Comparison of ENCODE assay signal across 15 cellular contexts in genomic region chr4:177403746-177404145, GRCh38.
"Had no signal": no experiment of that assay in that cellular context is flagged by ENCODE, and none has a peak within 500 bp of the region (broad histone marks: within the 10 kb centered on the region; RNA-seq: fewer than 3 reads in every experiment).

No MANE protein-coding gene starts in this region.

- H3K4me3 Mint-ChIP-seq: activated naive CD4-positive, alpha-beta T cell treated with anti-CD3 and anti-CD28 coated beads, Interleukin-2, amount 10 ng/mL, durations not matched to agents 7 days and 5 days; activated T-helper 17 cell treated with anti-CD3 and anti-CD28 coated beads, Interleukin-2, amount 50 U/mL, for 72 hours; memory B cell; natural killer cell had no signal

- H3K27ac Mint-ChIP-seq: activated naive CD4-positive, alpha-beta T cell treated with anti-CD3 and anti-CD28 coated beads, Interleukin-2, amount 10 ng/mL, durations not matched to agents 7 days and 5 days; activated T-helper 17 cell treated with anti-CD3 and anti-CD28 coated beads, Interleukin-2, amount 50 U/mL, for 72 hours; memory B cell had no signal

- H3K9me3 Mint-ChIP-seq: activated T-helper 17 cell treated with anti-CD3 and anti-CD28 coated beads, Interleukin-2, amount 50 U/mL, for 72 hours; memory B cell; natural killer cell had no signal

- H3K27ac ChIP-seq: dorsolateral prefrontal cortex, prostate gland, right lobe of liver had no signal

- H3K36me3 ChIP-seq: prostate gland, right lobe of liver had no signal

- H3K27me3 ChIP-seq: dorsolateral prefrontal cortex, right lobe of liver had no signal

- H3K36me3 Mint-ChIP-seq: memory B cell, natural killer cell had no signal

- DNase-seq: activated CD4-positive, alpha-beta T cell treated with anti-CD3 and anti-CD28 coated beads, Interleukin-2, amount 50 U/mL, for 1 hour; activated CD4-positive, CD25-positive, alpha-beta regulatory T cell; activated naive CD4-positive, alpha-beta T cell treated with anti-CD3 and anti-CD28 coated beads, Interleukin-2, amount 10 ng/mL, durations not matched to agents 7 days and 5 days; dorsolateral prefrontal cortex; erythroblast; glutamatergic neuron; hypothalamus; left ventricle myocardium superior; natural killer cell; right lobe of liver; stimulated activated naive CD8-positive, alpha-beta T cell treated with anti-CD3 and anti-CD28 coated beads, Interleukin-15, Interleukin-2, amounts not matched to agents 100 U/mL and 50 U/mL, for 24 hours; trophoblast cell had no signal

- ATAC-seq: left ventricle myocardium superior, natural killer cell, right lobe of liver had no signal

- H3K4me1 Mint-ChIP-seq: memory B cell had no signal

- H3K9me3 ChIP-seq: prostate gland, right lobe of liver had no signal

- H3K4me1 ChIP-seq: prostate gland, right lobe of liver had no signal

- H3K27me3 Mint-ChIP-seq: activated T-helper 17 cell treated with anti-CD3 and anti-CD28 coated beads, Interleukin-2, amount 50 U/mL, for 72 hours had no signal

- H3K4me3 ChIP-seq: dorsolateral prefrontal cortex, prostate gland, right lobe of liver had no signal
